In genomic region chr20:50510706-50511401, GRCh38 we compare ENCODE assay signal across 1 cellular context.
TF ChIP-seq lines count a peak whose summit lies in the region.

No MANE protein-coding gene starts in this region.

TF ChIP-seq in GM23338, 12 proteins besides CTCF, POLR2A, EP300 and RAD21 (continued from another document):
- no peak for TF ChIP-seq ZNF462 (CRISPR knock-in tag; IDR thresholded peaks at IDR 0.05)
- no peak for TF ChIP-seq JUNB (IDR thresholded peaks at IDR 0.05; ENCODE audit: unreplicated experiment)
- TF ChIP-seq POLR2AphosphoS5 (IDR thresholded peaks at IDR 0.05; ENCODE audit: low read depth), result no peak
